ENCODE assay signal across 8 cellular contexts in the genomic region with DNA sequence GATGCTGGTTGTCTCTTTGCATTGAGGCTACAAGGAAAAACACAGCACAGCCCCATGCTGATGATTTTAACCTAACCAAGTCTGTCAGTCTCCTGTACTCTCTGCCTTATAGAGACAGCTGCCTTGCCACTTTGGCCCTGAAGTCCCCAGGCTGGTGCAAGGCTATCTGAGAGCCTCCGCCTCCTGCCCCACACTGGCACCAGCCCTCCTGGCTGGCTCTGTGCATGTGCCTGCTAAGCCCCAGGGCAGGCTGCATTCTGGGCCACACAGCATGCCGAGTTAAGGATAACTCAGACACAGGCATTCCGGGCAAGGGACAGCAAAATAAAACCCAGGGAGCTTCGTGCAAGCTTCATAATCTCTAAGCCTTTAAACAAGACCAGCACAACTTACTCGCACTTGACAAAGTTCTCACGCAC. TPM values are rescaled to one million over a fixed set of nuclear protein-coding genes. Genes with fewer than 3 reads are reported as not detected.
DNase-seq lines count a peak whose midpoint lies in the region; TF ChIP-seq lines count a peak whose summit lies in the region.

No MANE protein-coding gene starts in this region.

- no peak for TF ChIP-seq CTCF in Peyer's patch (IDR thresholded peaks at IDR 0.05)
- TF ChIP-seq CTCF in sigmoid colon (IDR thresholded peaks at IDR 0.05): no peak

- peak overlapping the region; percentile 29 to 38 (median 37) for H3K4me3 ChIP-seq in Peyer's patch
- peak overlapping the region in 3 of 4 donors; percentile 5 to 29 (median 17) for H3K4me3 ChIP-seq in sigmoid colon

- TF ChIP-seq EP300 in sigmoid colon (IDR thresholded peaks at IDR 0.05): no peak

- H3K9me3 ChIP-seq in Peyer's patch (no peaks in the 10 kb centered on the region), sigmoid colon (no peaks in the 10 kb centered on the region)

- H3K27ac Mint-ChIP-seq in dendritic cell treated with granulocyte-macrophage colony-stimulating factor and Interleukin-4, amounts not matched to agents 40 ng/mL and 50 ng/mL, for 4 days: peak overlapping the region; percentile 95

- H3K4me1 Mint-ChIP-seq in dendritic cell treated with granulocyte-macrophage colony-stimulating factor and Interleukin-4, amounts not matched to agents 40 ng/mL and 50 ng/mL, for 4 days (ENCODE audit: low read depth): peaks cover 79% of the 10 kb centered on the region

- peak overlapping the region; percentile 92 for H3K4me3 Mint-ChIP-seq in dendritic cell treated with granulocyte-macrophage colony-stimulating factor and Interleukin-4, amounts not matched to agents 40 ng/mL and 50 ng/mL, for 4 days

- DNase-seq in NCI-H2107 treated with DMSO at 0.1 percent for 48 hours (lab: John Stamatoyannopoulos, UW; ENCODE audit: unreplicated experiment) (peak; percentile 80), NCI-H2107 (lab: John Stamatoyannopoulos, UW) (no peak), Peyer's patch (peak in 2 of 3 donors; percentile 46 to 60), sigmoid colon (no peak), D341Med (ENCODE audit: low spot score) (no peak), ecto neural progenitor cell (ENCODE audit: low spot score) (no peak), germinal center (ENCODE audit: low spot score) (no peak)

- H3K9me3 Mint-ChIP-seq in dendritic cell treated with granulocyte-macrophage colony-stimulating factor and Interleukin-4, amounts not matched to agents 40 ng/mL and 50 ng/mL, for 4 days: no peaks in the 10 kb centered on the region

- WGBS in sigmoid colon, 2 donors: 40 to 69% methylated on average over 6 of the region's 6 CpGs

- H3K36me3 Mint-ChIP-seq in dendritic cell treated with granulocyte-macrophage colony-stimulating factor and Interleukin-4, amounts not matched to agents 40 ng/mL and 50 ng/mL, for 4 days (ENCODE audit: low read depth): peaks cover 48% of the 10 kb centered on the region

- intact Hi-C loops in dendritic cell treated with granulocyte-macrophage colony-stimulating factor and Interleukin-4, amounts not matched to agents 40 ng/mL and 50 ng/mL, for 4 days (cut with micrococcal nuclease): loop anchor here (5.0 kb wide), 1 partner anchor 159 kb away; no protein-coding TSS in a partner anchor
- intact Hi-C loops in sigmoid colon (cut with DNase I): loop anchor here (10.0 kb wide), 1 partner anchor 887 kb away; no protein-coding TSS in a partner anchor

- H3K27ac ChIP-seq in Peyer's patch (peak overlapping the region; percentile 74 to 83 (median 74)), sigmoid colon (peak overlapping the region in 3 of 4 donors; percentile 14 to 39 (median 17))

- TF ChIP-seq POLR2A in Peyer's patch (IDR thresholded peaks at IDR 0.05) (no peak), sigmoid colon (IDR thresholded peaks at IDR 0.05) (no peak)

- peaks cover 3 to 42% (median 15%) of the 10 kb centered on the region in 4 donors for H3K4me1 ChIP-seq in Peyer's patch
- peaks cover 0 to 61% (median 53%) of the 10 kb centered on the region in 4 donors for H3K4me1 ChIP-seq in sigmoid colon

- H3K27me3 ChIP-seq in Peyer's patch: no peaks in the 10 kb centered on the region
- H3K27me3 ChIP-seq in sigmoid colon: no peaks in the 10 kb centered on the region

- H3K36me3 ChIP-seq in Peyer's patch: no peaks in the 10 kb centered on the region
- no peaks in the 10 kb centered on the region for H3K36me3 ChIP-seq in sigmoid colon

- H3K27me3 Mint-ChIP-seq in dendritic cell treated with granulocyte-macrophage colony-stimulating factor and Interleukin-4, amounts not matched to agents 40 ng/mL and 50 ng/mL, for 4 days: no peaks in the 10 kb centered on the region

RNA-seq across cellular contexts. Expression of a gene that starts 0.9 kb away (rescaled TPM):
- total RNA-seq in Peyer's patch: 10 to 100 TPM; 15.1 to 80.9 (median 24.1) TPM
- total RNA-seq in sigmoid colon: 10 to 100 TPM in 1 of 4 donors, 1 to 10 TPM in 3; 5.7 to 23.3 (median 8.4) TPM
- 10 to 100 TPM in 1 of 3 donors, 1 to 10 TPM in 2; 2.8 to 11.9 (median 4.2) TPM for polyA plus RNA-seq in sigmoid colon

Comparison
In these comparisons a context has a peak if more than half of its experiments do, and no peak if none do; other contexts are left out.
1. DNase-seq: peak in NCI-H2107 treated with DMSO at 0.1 percent for 48 hours (single experiment) and Peyer's patch (2 of 3); none in NCI-H2107 (single experiment), sigmoid colon (single experiment), D341Med (single experiment), ecto neural progenitor cell (single experiment) and germinal center (single experiment).